1 cellular context compared by ENCODE assay signal in the genomic region with DNA sequence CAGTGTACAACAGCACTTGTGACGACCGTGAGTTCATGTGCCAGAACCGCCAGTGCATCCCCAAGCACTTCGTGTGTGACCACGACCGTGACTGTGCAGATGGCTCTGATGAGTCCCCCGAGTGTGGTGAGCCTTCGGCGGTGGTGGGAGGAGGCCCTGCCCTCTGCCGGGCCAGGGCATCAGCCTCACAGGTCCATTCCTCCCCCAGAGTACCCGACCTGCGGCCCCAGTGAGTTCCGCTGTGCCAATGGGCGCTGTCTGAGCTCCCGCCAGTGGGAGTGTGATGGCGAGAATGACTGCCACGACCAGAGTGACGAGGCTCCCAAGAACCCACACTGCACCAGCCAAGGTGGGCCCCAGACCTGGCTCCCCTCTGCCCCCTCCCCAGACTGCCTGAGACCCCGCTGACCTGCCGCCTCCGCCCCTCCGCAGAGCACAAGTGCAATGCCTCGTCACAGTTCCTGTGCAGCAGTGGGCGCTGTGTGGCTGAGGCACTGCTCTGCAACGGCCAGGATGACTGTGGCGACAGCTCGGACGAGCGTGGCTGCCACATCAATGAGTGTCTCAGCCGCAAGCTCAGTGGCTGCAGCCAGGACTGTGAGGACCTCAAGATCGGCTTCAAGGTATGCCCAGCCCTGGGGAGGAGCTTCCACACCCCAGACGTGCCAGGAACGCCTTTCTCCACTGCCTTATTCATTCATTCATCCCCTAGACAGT.
TF ChIP-seq lines count a peak whose summit lies in the region.

No MANE protein-coding gene starts in this region.

TF ChIP-seq in WTC11, 78 proteins besides CTCF, POLR2A, EP300 and RAD21 (continued from another document):
- TF ChIP-seq, protein P1, sequence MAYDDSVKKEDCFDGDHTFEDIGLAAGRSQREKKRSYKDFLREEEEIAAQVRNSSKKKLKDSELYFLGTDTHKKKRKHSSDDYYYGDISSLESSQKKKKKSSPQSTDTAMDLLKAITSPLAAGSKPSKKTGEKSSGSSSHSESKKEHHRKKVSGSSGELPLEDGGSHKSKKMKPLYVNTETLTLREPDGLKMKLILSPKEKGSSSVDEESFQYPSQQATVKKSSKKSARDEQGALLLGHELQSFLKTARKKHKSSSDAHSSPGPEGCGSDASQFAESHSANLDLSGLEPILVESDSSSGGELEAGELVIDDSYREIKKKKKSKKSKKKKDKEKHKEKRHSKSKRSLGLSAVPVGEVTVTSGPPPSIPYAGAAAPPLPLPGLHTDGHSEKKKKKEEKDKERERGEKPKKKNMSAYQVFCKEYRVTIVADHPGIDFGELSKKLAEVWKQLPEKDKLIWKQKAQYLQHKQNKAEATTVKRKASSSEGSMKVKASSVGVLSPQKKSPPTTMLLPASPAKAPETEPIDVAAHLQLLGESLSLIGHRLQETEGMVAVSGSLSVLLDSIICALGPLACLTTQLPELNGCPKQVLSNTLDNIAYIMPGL (CRISPR knock-in tag; IDR thresholded peaks at IDR 0.05), result no peak
- TF ChIP-seq RORB (CRISPR knock-in tag; IDR thresholded peaks at IDR 0.05) (no peak), MYBL2 (CRISPR knock-in tag; IDR thresholded peaks at IDR 0.05) (no peak)
- TF ChIP-seq, protein P2, sequence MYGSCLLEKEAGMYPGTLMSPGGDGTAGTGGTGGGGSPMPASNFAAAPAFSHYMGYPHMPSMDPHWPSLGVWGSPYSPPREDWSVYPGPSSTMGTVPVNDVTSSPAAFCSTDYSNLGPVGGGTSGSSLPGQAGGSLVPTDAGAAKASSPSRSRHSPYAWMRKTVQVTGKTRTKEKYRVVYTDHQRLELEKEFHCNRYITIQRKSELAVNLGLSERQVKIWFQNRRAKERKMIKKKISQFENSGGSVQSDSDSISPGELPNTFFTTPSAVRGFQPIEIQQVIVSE (CRISPR knock-in tag; IDR thresholded peaks at IDR 0.05; ENCODE audit: borderline replicate concordance), result no peak
